11 cellular contexts compared by ENCODE assay signal in the genomic region with DNA sequence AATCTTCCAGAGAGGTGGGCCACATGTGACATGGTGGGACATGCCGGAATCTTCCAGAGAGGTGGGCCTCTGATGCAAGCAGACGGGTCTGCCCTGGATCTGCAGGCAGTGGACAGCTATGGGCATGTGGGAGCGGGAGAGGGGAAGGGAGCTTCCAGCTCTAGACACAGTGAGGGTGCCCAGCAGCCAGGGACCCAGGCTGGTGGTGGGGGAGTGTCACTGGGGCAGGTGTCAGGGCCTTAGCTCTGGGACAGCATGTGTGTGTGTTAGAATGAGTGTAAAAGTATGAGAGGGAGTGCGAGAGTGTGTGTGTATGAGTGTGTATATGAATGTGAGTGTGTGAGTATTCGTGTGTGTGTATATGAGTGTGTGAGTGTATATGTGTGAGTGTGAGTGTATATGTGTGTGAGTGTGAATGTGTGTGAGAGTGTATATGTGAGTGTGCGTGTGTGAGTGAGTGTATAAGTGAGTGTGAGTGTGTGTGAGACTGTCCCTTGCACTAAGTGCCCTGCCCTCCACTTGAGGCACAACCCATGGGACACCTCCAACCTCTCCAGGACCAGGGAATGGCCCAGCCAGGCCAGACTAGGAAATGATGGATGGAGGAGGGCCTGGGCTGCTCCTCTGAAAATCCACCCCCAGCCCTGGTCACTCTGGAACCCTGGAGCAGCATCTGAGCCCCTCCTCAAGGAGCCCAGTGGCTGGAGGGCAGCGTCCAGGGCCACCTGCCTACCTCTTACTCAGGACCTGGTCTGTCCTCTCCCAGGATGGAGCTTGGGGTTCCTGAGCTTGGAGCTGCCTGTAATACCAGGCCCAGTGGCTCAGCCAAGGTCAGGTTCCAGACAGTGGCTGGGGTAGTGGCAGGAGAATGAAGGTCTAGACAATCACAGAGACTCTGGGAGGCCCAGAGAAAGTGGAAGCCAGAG.
DNase-seq lines count a peak whose midpoint lies in the region; ATAC-seq and TF ChIP-seq lines count a peak whose summit lies in the region.
"Had no signal": no experiment of that assay in that cellular context is flagged by ENCODE, and none has a peak within 500 bp of the region (broad histone marks: within the 10 kb centered on the region; RNA-seq: fewer than 3 reads in every experiment).

No MANE protein-coding gene starts in this region.

- H3K27me3 ChIP-seq in BJ (ENCODE audit: control insufficient read depth, insufficient read depth, low read length) (no peaks in the 10 kb centered on the region), adipocyte (replicated peaks; ENCODE audit: control insufficient read depth, insufficient read depth, low read length) (no peaks in the 10 kb centered on the region), hepatocyte (no peaks in the 10 kb centered on the region), rectal smooth muscle tissue (ENCODE audit: control insufficient read depth, insufficient read depth, low read length) (no peaks in the 10 kb centered on the region)

- H3K4me1 ChIP-seq in adipocyte (ENCODE audit: control insufficient read depth, insufficient read depth, low read length) (peaks cover 49% of the 10 kb centered on the region), hepatocyte (ENCODE audit: insufficient read depth) (peaks cover 66% of the 10 kb centered on the region), rectal smooth muscle tissue (ENCODE audit: control insufficient read depth, insufficient read depth, low read length) (peaks cover 44% of the 10 kb centered on the region)

- H3K4me2 ChIP-seq in hepatocyte: peak overlapping the region; percentile 95

- no peaks in the 10 kb centered on the region for H4K20me1 ChIP-seq in hepatocyte (ENCODE audit: insufficient read depth, poor library complexity, severe bottlenecking)

- TF ChIP-seq CTCF in BJ (IDR thresholded peaks at IDR 0.05; ENCODE audit: insufficient read depth, low read depth, low read length): no peak
- no peak for TF ChIP-seq CTCF in hepatocyte (IDR thresholded peaks at IDR 0.05; ENCODE audit: poor library complexity)
- no peak for TF ChIP-seq CTCF in lower leg skin (IDR thresholded peaks at IDR 0.05)

- no peaks in the 10 kb centered on the region for H3K9me2 ChIP-seq in hepatocyte (replicated peaks; ENCODE audit: insufficient read depth)

- 83% methylated on average over 7 of the region's 7 CpGs for WGBS in hepatocyte (ENCODE audit: low lambda C conversion rate, missing lambda C conversion rate)
- WGBS in lower leg skin, 2 donors: 76 to 90% methylated on average over 6 to 7 of the region's 7 CpGs

- intact Hi-C loops in lower leg skin (cut with DNase I; ENCODE audit: low total_unique reads): no loop called here

- POLR2A ChIA-PET in BJ (lab: Charles Lee): interaction anchor here (0.6 kb wide), 2 partner anchors 324 to 581 kb away, joined by 6 to 13 read pairs; no protein-coding TSS in a partner anchor

- peaks cover 3% of the 10 kb centered on the region for H3K36me3 ChIP-seq in BJ (ENCODE audit: control insufficient read depth, insufficient read depth, low read length)
- H3K36me3 ChIP-seq in adipocyte (ENCODE audit: control insufficient read depth, insufficient read depth, low read length, severe bottlenecking): peaks cover 4% of the 10 kb centered on the region
- no peaks in the 10 kb centered on the region for H3K36me3 ChIP-seq in hepatocyte (replicated peaks; ENCODE audit: insufficient read depth, low read depth)
- H3K36me3 ChIP-seq in rectal smooth muscle tissue (ENCODE audit: control insufficient read depth, insufficient read depth, low read length): peaks cover 3% of the 10 kb centered on the region

- no peak for TF ChIP-seq POLR2A in lower leg skin (IDR thresholded peaks at IDR 0.05)

- peaks cover 7% of the 10 kb centered on the region for H3K79me2 ChIP-seq in hepatocyte

- no peak overlapping the region for H2AFZ ChIP-seq in hepatocyte

- peak overlapping the region; percentile 82 for H3K4me3 ChIP-seq in BJ (ENCODE audit: low read depth, low read length)
- peak overlapping the region; percentile 83 for H3K4me3 ChIP-seq in adipocyte (ENCODE audit: low read length)
- H3K4me3 ChIP-seq in hepatocyte: no peak overlapping the region
- peak overlapping the region; percentile 67 for H3K4me3 ChIP-seq in rectal smooth muscle tissue (ENCODE audit: low read length)
- no peak overlapping the region for H3K4me3 ChIP-seq in lower leg skin (ENCODE audit: low read depth, poor library complexity, severe bottlenecking)

- H3K9ac ChIP-seq in adipocyte (ENCODE audit: low read length) (peak overlapping the region; percentile 96), rectal smooth muscle tissue (ENCODE audit: low read length) (no peak overlapping the region)

- H3K27ac ChIP-seq in hepatocyte: peak overlapping the region; percentile 94
- peak overlapping the region; percentile 98 for H3K27ac ChIP-seq in rectal smooth muscle tissue (ENCODE audit: low read depth, low read length)

- CTCF ChIA-PET in BJ (lab: Yijun Ruan, JAX): interaction anchor here (0.5 to 5.5 kb wide), 9 partner anchors 37 to 359 kb away, joined by 3 to 40 read pairs (median 7); no protein-coding TSS in a partner anchor

- DNase-seq in BJ (ENCODE audit: low read depth) (no peak), adipocyte (ENCODE audit: low read depth) (no peak), hepatocyte (ENCODE audit: low spot score) (no peak), SW 1271 (lab: John Stamatoyannopoulos, UW) (no peak), lower leg skin (ENCODE audit: low spot score in 2 of 2) (no peak), NCI-H2107 (lab: John Stamatoyannopoulos, UW) (no peak)
- DNase-seq: activated CD4-positive, CD25-positive, alpha-beta regulatory T cell; activated naive CD8-positive, alpha-beta T cell treated with anti-CD3 and anti-CD28 coated beads, Interleukin-2, amount 50 U/mL, for 24 hours; NCI-H82 had no signal

- H3K9me3 ChIP-seq in adipocyte (ENCODE audit: control insufficient read depth, low read length): no peaks in the 10 kb centered on the region
- no peaks in the 10 kb centered on the region for H3K9me3 ChIP-seq in hepatocyte (ENCODE audit: low read depth)

- no peak for ATAC-seq in GM19463 (IDR thresholded peaks at IDR 0.05; ENCODE audit: unreplicated experiment)
- ATAC-seq: activated naive CD8-positive, alpha-beta T cell treated with anti-CD3 and anti-CD28 coated beads, Interleukin-2, amount 50 U/mL, for 24 hours had no signal

Comparison
In these comparisons a context has a peak if more than half of its experiments do, and no peak if none do; other contexts are left out.
1. H3K4me3 ChIP-seq: peak in BJ (single experiment), adipocyte (single experiment) and rectal smooth muscle tissue (single experiment); none in hepatocyte (single experiment) and lower leg skin (single experiment).